ENCODE assay signal across 19 cellular contexts in genomic region chr6:105868823-105869460, GRCh38.
"Had no signal": no experiment of that assay in that cellular context is flagged by ENCODE, and none has a peak within 500 bp of the region (broad histone marks: within the 10 kb centered on the region; RNA-seq: fewer than 3 reads in every experiment).

No MANE protein-coding gene starts in this region.

- H3K27me3 ChIP-seq: neural progenitor cell had no signal

- H2AFZ ChIP-seq: neural progenitor cell had no signal

- H3K4me3 Mint-ChIP-seq: activated naive CD8-positive, alpha-beta T cell; naive thymus-derived CD4-positive, alpha-beta T cell; neural progenitor cell; stimulated activated effector memory CD8-positive, alpha-beta T cell treated with anti-CD3 and anti-CD28 coated beads, Interleukin-12 subunit alpha, Interleukin-12 subunit beta, amount 100 ng/mL, for 72 hours had no signal

- H3K9me3 Mint-ChIP-seq: neural progenitor cell had no signal

- FAIRE-seq: endothelial cell of umbilical vein had no signal

- H3K27ac Mint-ChIP-seq: activated naive CD8-positive, alpha-beta T cell; naive thymus-derived CD4-positive, alpha-beta T cell; neural progenitor cell; stimulated activated effector memory CD8-positive, alpha-beta T cell treated with anti-CD3 and anti-CD28 coated beads, Interleukin-12 subunit alpha, Interleukin-12 subunit beta, amount 100 ng/mL, for 72 hours had no signal

- H3K9me3 ChIP-seq: mucosa of descending colon, psoas muscle, thoracic aorta had no signal

- H3K4me1 ChIP-seq: neural progenitor cell, psoas muscle had no signal

- H3K4me3 ChIP-seq: mucosa of descending colon, neural progenitor cell, psoas muscle, skin epidermis, thoracic aorta had no signal

- H3K27ac ChIP-seq: neural progenitor cell, psoas muscle, thoracic aorta had no signal

- H3K36me3 Mint-ChIP-seq: activated naive CD8-positive, alpha-beta T cell; neural progenitor cell; stimulated activated effector memory CD8-positive, alpha-beta T cell treated with anti-CD3 and anti-CD28 coated beads, Interleukin-12 subunit alpha, Interleukin-12 subunit beta, amount 100 ng/mL, for 72 hours had no signal

- H3K9ac ChIP-seq: neural progenitor cell had no signal

- H3K4me1 Mint-ChIP-seq: neural progenitor cell had no signal

- H3K36me3 ChIP-seq: neural progenitor cell, thoracic aorta had no signal

- H3K4me2 ChIP-seq: neural progenitor cell had no signal

- DNase-seq: activated CD4-positive, alpha-beta T cell treated with anti-CD3 and anti-CD28 coated beads, Interleukin-2, amount 50 U/mL, for 4 hours; activated CD4-positive, CD25-positive, alpha-beta regulatory T cell treated with anti-CD3 and anti-CD28 coated beads, Interleukin-2, amount 50 U/mL, for 72 hours; activated gamma-delta T cell treated with Interleukin-2 at 50 U/mL for 16 hours; dermis blood vessel endothelial cell; effector memory CD4-positive, alpha-beta T cell; mesenchymal stem cell; mucosa of descending colon; naive thymus-derived CD4-positive, alpha-beta T cell; psoas muscle; right cardiac atrium; stimulated activated CD4-positive, alpha-beta T cell treated with anti-CD3 and anti-CD28 coated beads, Interleukin-15, amount 100 ng/mL, for 24 hours; stimulated activated CD4-positive, alpha-beta T cell treated with anti-CD3 and anti-CD28 coated beads, Interleukin-4, amount 100 ng/mL, for 1 hour; T1000 had no signal

- ATAC-seq: mucosa of descending colon; naive thymus-derived CD4-positive, alpha-beta T cell; psoas muscle; right cardiac atrium; stimulated activated effector memory CD8-positive, alpha-beta T cell treated with anti-CD3 and anti-CD28 coated beads, Interleukin-12 subunit alpha, Interleukin-12 subunit beta, amount 100 ng/mL, for 72 hours had no signal
